29 cellular contexts compared by ENCODE assay signal in genomic region chr3:191263850-191264249, GRCh38.
DNase-seq lines count a peak whose midpoint lies in the region; ATAC-seq and TF ChIP-seq lines count a peak whose summit lies in the region.
"Had no signal": no experiment of that assay in that cellular context is flagged by ENCODE, and none has a peak within 500 bp of the region (broad histone marks: within the 10 kb centered on the region; RNA-seq: fewer than 3 reads in every experiment).

No MANE protein-coding gene starts in this region.

- peak overlapping the region; percentile 99 for H2AFZ ChIP-seq in ACC112 (ENCODE audit: low read length, unreplicated experiment)
- H2AFZ ChIP-seq in OCI-LY3 (ENCODE audit: low read depth, low read length) = 0 out of 2 replicates have a peak overlapping the region, but pooled peaks have one; percentile 15

- H3K4me3 ChIP-seq in ACC112 (ENCODE audit: low read depth, low read length) = peak overlapping the region; percentile 70
- peak overlapping the region; percentile 33 for H3K4me3 ChIP-seq in OCI-LY3 (ENCODE audit: low read length)
- H3K4me3 ChIP-seq: cardiac muscle cell, esophagus squamous epithelium, gastroesophageal sphincter had no signal

- H3K27ac ChIP-seq in ACC112 (ENCODE audit: low read depth, low read length) (no peak overlapping the region), OCI-LY3 (ENCODE audit: low read length) (no peak overlapping the region)
- H3K27ac ChIP-seq: ascending aorta, cardiac muscle cell, gastroesophageal sphincter had no signal

- H3K9me3 ChIP-seq in OCI-LY3 (ENCODE audit: insufficient read depth, low read length) = no peaks in the 10 kb centered on the region
- H3K9me3 ChIP-seq: ascending aorta, BE2C, esophagus squamous epithelium, gastroesophageal sphincter had no signal

- H3K27me3 ChIP-seq in ACC112 (ENCODE audit: insufficient read depth, low read length) (no peaks in the 10 kb centered on the region), OCI-LY3 (ENCODE audit: low read depth, low read length) (no peaks in the 10 kb centered on the region)
- H3K27me3 ChIP-seq: ascending aorta, cardiac muscle cell, esophagus squamous epithelium, gastroesophageal sphincter had no signal

- no peak for TF ChIP-seq CTCF in OCI-LY3 (IDR thresholded peaks at IDR 0.05; ENCODE audit: low read depth, low read length)

- peaks cover 1% of the 10 kb centered on the region for H3K36me3 Mint-ChIP-seq in memory B cell
- H3K36me3 Mint-ChIP-seq: activated naive CD8-positive, alpha-beta T cell treated with anti-CD3 and anti-CD28 coated beads for 36 hours; mesothelial cell of epicardium; naive thymus-derived CD8-positive, alpha-beta T cell had no signal

- H3K4me3 Mint-ChIP-seq in memory B cell = peak overlapping the region; percentile 78
- H3K4me3 Mint-ChIP-seq: activated naive CD8-positive, alpha-beta T cell treated with anti-CD3 and anti-CD28 coated beads for 36 hours; mesothelial cell of epicardium; naive thymus-derived CD8-positive, alpha-beta T cell; stimulated activated naive CD8-positive, alpha-beta T cell treated with anti-CD3 and anti-CD28 coated beads, Interleukin-15, amount 100 ng/mL, for 72 hours had no signal

- ATAC-seq in GM18861 (IDR thresholded peaks at IDR 0.05; ENCODE audit: unreplicated experiment) = peak; percentile 5
- ATAC-seq in memory B cell (ENCODE audit: low read depth) = peak; percentile 41
- ATAC-seq in GM18909 (IDR thresholded peaks at IDR 0.05; ENCODE audit: poor library complexity, unreplicated experiment) = no peak
- ATAC-seq: gastroesophageal sphincter; naive thymus-derived CD8-positive, alpha-beta T cell; stimulated activated naive CD8-positive, alpha-beta T cell treated with anti-CD3 and anti-CD28 coated beads, Interleukin-15, amount 100 ng/mL, for 72 hours had no signal

- DNase-seq in memory B cell (ENCODE audit: low spot score in 2 of 2) (no peak), DMS 273 treated with DMSO at 0.1 percent for 48 hours (lab: John Stamatoyannopoulos, UW) (no peak), activated T-cell treated with anti-CD3 and anti-CD28 coated beads for 4 hours (no peak)
- DNase-seq in activated CD4-positive, alpha-beta T cell treated with anti-CD3 and anti-CD28 coated beads for 1 hour = no peak
- DNase-seq: activated CD4-positive, alpha-beta T cell treated with anti-CD3 and anti-CD28 coated beads for 48 hours; activated CD8-positive, alpha-beta memory T cell treated with anti-CD3 and anti-CD28 coated beads for 24 hours; activated effector memory CD4-positive, alpha-beta T cell treated with anti-CD3 and anti-CD28 coated beads, Interleukin-2, amount 50 U/mL, for 16 hours; activated naive CD8-positive, alpha-beta T cell treated with anti-CD3 and anti-CD28 coated beads for 36 hours; activated T-cell treated with anti-CD3 and anti-CD28 coated beads, Interleukin-2, amount 50 U/mL, for 1 hour; BE2C; cortex of kidney; DMS53; esophagus squamous epithelium; GDM1; hippocampal formation; left ventricle myocardium superior; naive thymus-derived CD8-positive, alpha-beta T cell; NCI-H187 treated with DMSO at 0.1 percent for 48 hours; NCI-H526; occipital lobe; stimulated activated naive CD8-positive, alpha-beta T cell treated with anti-CD3 and anti-CD28 coated beads, Interleukin-15, amount 100 ng/mL, for 72 hours had no signal

- H3K4me1 ChIP-seq in ACC112 (ENCODE audit: control insufficient read depth, insufficient read depth, low read length, unreplicated experiment) (no peaks in the 10 kb centered on the region), OCI-LY3 (ENCODE audit: low read length) (peaks cover 23% of the 10 kb centered on the region)
- H3K4me1 ChIP-seq: ascending aorta, BE2C, esophagus squamous epithelium had no signal

- H3K9me3 Mint-ChIP-seq in memory B cell = peaks cover 2% of the 10 kb centered on the region
- H3K9me3 Mint-ChIP-seq: activated naive CD8-positive, alpha-beta T cell treated with anti-CD3 and anti-CD28 coated beads for 36 hours; mesothelial cell of epicardium had no signal

- H3K79me2 ChIP-seq in ACC112 (ENCODE audit: control insufficient read depth, insufficient read depth, low read length, unreplicated experiment) (no peaks in the 10 kb centered on the region), OCI-LY3 (ENCODE audit: low read length) (no peaks in the 10 kb centered on the region)

- peaks cover 26% of the 10 kb centered on the region for H3K4me1 Mint-ChIP-seq in memory B cell
- H3K4me1 Mint-ChIP-seq: activated naive CD8-positive, alpha-beta T cell treated with anti-CD3 and anti-CD28 coated beads for 36 hours; stimulated activated naive CD8-positive, alpha-beta T cell treated with anti-CD3 and anti-CD28 coated beads, Interleukin-15, amount 100 ng/mL, for 72 hours had no signal

- H3K27ac Mint-ChIP-seq in memory B cell = peak overlapping the region; percentile 75
- H3K27ac Mint-ChIP-seq: activated naive CD8-positive, alpha-beta T cell treated with anti-CD3 and anti-CD28 coated beads for 36 hours; mesothelial cell of epicardium; naive thymus-derived CD8-positive, alpha-beta T cell; stimulated activated naive CD8-positive, alpha-beta T cell treated with anti-CD3 and anti-CD28 coated beads, Interleukin-15, amount 100 ng/mL, for 72 hours had no signal

- H3K36me3 ChIP-seq in ACC112 (ENCODE audit: insufficient read depth, low read length) = no peaks in the 10 kb centered on the region
- H3K36me3 ChIP-seq in OCI-LY3 (replicated peaks; ENCODE audit: low read depth, low read length) = no peaks in the 10 kb centered on the region
- H3K36me3 ChIP-seq: ascending aorta, BE2C, cardiac muscle cell, esophagus squamous epithelium, gastroesophageal sphincter had no signal

- H3K4me2 ChIP-seq in OCI-LY3 (ENCODE audit: low read length) = peak overlapping the region; percentile 49

- H3K27me3 Mint-ChIP-seq in memory B cell = no peaks in the 10 kb centered on the region
- H3K27me3 Mint-ChIP-seq: naive thymus-derived CD8-positive, alpha-beta T cell; stimulated activated naive CD8-positive, alpha-beta T cell treated with anti-CD3 and anti-CD28 coated beads, Interleukin-15, amount 100 ng/mL, for 72 hours had no signal

- no peaks in the 10 kb centered on the region for H4K20me1 ChIP-seq in OCI-LY3 (ENCODE audit: insufficient read depth, low read length)

- H3K9ac ChIP-seq in OCI-LY3 (ENCODE audit: low read length) = no peak overlapping the region
